ENCODE assay signal across 12 cellular contexts in genomic region chr2:213229814-213230213, GRCh38. TPM values are rescaled to one million over a fixed set of nuclear protein-coding genes. Genes with fewer than 3 reads are reported as not detected.
DNase-seq lines count a peak whose midpoint lies in the region; ATAC-seq, FAIRE-seq and TF ChIP-seq lines count a peak whose summit lies in the region.
"Had no signal": no experiment of that assay in that cellular context is flagged by ENCODE, and none has a peak within 500 bp of the region (broad histone marks: within the 10 kb centered on the region; RNA-seq: fewer than 3 reads in every experiment).

No MANE protein-coding gene starts in this region.

- FAIRE-seq in frontal cortex (lab: Jason Lieb, UNC), result no peak

- H3K4me3 Mint-ChIP-seq in activated naive CD8-positive, alpha-beta T cell, result no peak overlapping the region
- H3K4me3 Mint-ChIP-seq in activated naive CD8-positive, alpha-beta T cell treated with anti-CD3 and anti-CD28 coated beads, Interleukin-2, amount 50 U/mL, for 24 hours, result no peak overlapping the region
- H3K4me3 Mint-ChIP-seq: activated naive CD4-positive, alpha-beta T cell treated with anti-CD3 and anti-CD28 coated beads, Interleukin-2, amount 50 U/mL, for 24 hours had no signal

- peak overlapping the region; percentile 75 for H3K27ac Mint-ChIP-seq in activated naive CD8-positive, alpha-beta T cell
- H3K27ac Mint-ChIP-seq in activated naive CD8-positive, alpha-beta T cell treated with anti-CD3 and anti-CD28 coated beads, Interleukin-2, amount 50 U/mL, for 24 hours, result no peak overlapping the region
- H3K27ac Mint-ChIP-seq: activated naive CD4-positive, alpha-beta T cell treated with anti-CD3 and anti-CD28 coated beads, Interleukin-2, amount 50 U/mL, for 24 hours had no signal

- H3K27me3 Mint-ChIP-seq in activated naive CD8-positive, alpha-beta T cell, result peaks cover 4% of the 10 kb centered on the region
- no peaks in the 10 kb centered on the region for H3K27me3 Mint-ChIP-seq in activated naive CD8-positive, alpha-beta T cell treated with anti-CD3 and anti-CD28 coated beads, Interleukin-2, amount 50 U/mL, for 24 hours

- H3K4me3 ChIP-seq in cardiac fibroblast (replicated peaks in 1 of 2; ENCODE audit: low read depth in 2 of 2, low read length in 2 of 2), result no peak overlapping the region
- H3K4me3 ChIP-seq: esophagus squamous epithelium had no signal

- no peaks in the 10 kb centered on the region for H3K36me3 Mint-ChIP-seq in activated naive CD8-positive, alpha-beta T cell
- H3K36me3 Mint-ChIP-seq in activated naive CD8-positive, alpha-beta T cell treated with anti-CD3 and anti-CD28 coated beads, Interleukin-2, amount 50 U/mL, for 24 hours (ENCODE audit: low read depth), result no peaks in the 10 kb centered on the region
- H3K36me3 Mint-ChIP-seq: activated naive CD4-positive, alpha-beta T cell treated with anti-CD3 and anti-CD28 coated beads, Interleukin-2, amount 50 U/mL, for 24 hours had no signal

- no peaks in the 10 kb centered on the region for H3K9me3 Mint-ChIP-seq in activated naive CD8-positive, alpha-beta T cell (ENCODE audit: low read depth)
- no peaks in the 10 kb centered on the region for H3K9me3 Mint-ChIP-seq in activated naive CD8-positive, alpha-beta T cell treated with anti-CD3 and anti-CD28 coated beads, Interleukin-2, amount 50 U/mL, for 24 hours
- H3K9me3 Mint-ChIP-seq: activated naive CD4-positive, alpha-beta T cell treated with anti-CD3 and anti-CD28 coated beads, Interleukin-2, amount 50 U/mL, for 24 hours had no signal

- intact Hi-C loops in Right ventricle myocardium inferior (cut with DNase I), result no loop called here

- no peaks in the 10 kb centered on the region for H3K36me3 ChIP-seq in KOPT-K1 (ENCODE audit: insufficient read depth, low read length)
- H3K36me3 ChIP-seq: esophagus squamous epithelium had no signal

- no peak for DNase-seq in activated naive CD8-positive, alpha-beta T cell treated with anti-CD3 and anti-CD28 coated beads, Interleukin-2, amount 50 U/mL, for 24 hours
- peak; percentile 51 to 93 for DNase-seq in cardiac fibroblast (ENCODE audit: low read depth in 2 of 2)
- DNase-seq in stimulated activated naive CD4-positive, alpha-beta T cell (lab: John Stamatoyannopoulos, UW), result no peak
- DNase-seq in NCI-H524 treated with DMSO at 0.1 percent for 48 hours (lab: John Stamatoyannopoulos, UW), result no peak
- DNase-seq in frontal cortex (ENCODE audit: low spot score in 2 of 2), result no peak
- no peak for DNase-seq in Right ventricle myocardium inferior (ENCODE audit: missing footprints)
- DNase-seq: esophagus squamous epithelium had no signal

- no peak for ATAC-seq in activated naive CD8-positive, alpha-beta T cell treated with anti-CD3 and anti-CD28 coated beads, Interleukin-2, amount 50 U/mL, for 24 hours
- ATAC-seq in Right ventricle myocardium inferior, result no peak
- ATAC-seq: sciatic nerve had no signal

- H3K9me3 ChIP-seq in KOPT-K1 (ENCODE audit: insufficient read depth, low read length, poor library complexity, severe bottlenecking), result no peaks in the 10 kb centered on the region
- H3K9me3 ChIP-seq: esophagus squamous epithelium had no signal

- peaks cover 25% of the 10 kb centered on the region for H3K4me1 Mint-ChIP-seq in activated naive CD8-positive, alpha-beta T cell (ENCODE audit: low read depth)
- H3K4me1 Mint-ChIP-seq in activated naive CD8-positive, alpha-beta T cell treated with anti-CD3 and anti-CD28 coated beads, Interleukin-2, amount 50 U/mL, for 24 hours, result peaks cover 26% of the 10 kb centered on the region

- TF ChIP-seq CTCF in cardiac fibroblast (IDR thresholded peaks at IDR 0.05; ENCODE audit: low read depth, low read length), result no peak

- peak overlapping the region; percentile 98 for H3K27ac ChIP-seq in KOPT-K1 (ENCODE audit: low read depth, low read length, poor library complexity, severe bottlenecking)
- H3K27ac ChIP-seq: esophagus squamous epithelium, VCaP had no signal

RNA-seq across cellular contexts. Expression of gene SPAG16, which starts 54.5 kb away (rescaled TPM):
- 87.6 TPM for total RNA-seq in frontal cortex
- total RNA-seq in Right ventricle myocardium inferior, result 16.6 TPM

Comparison
In these comparisons a context has a peak if more than half of its experiments do, and no peak if none do; other contexts are left out.
1. DNase-seq: peak in cardiac fibroblast (2 of 2); none in activated naive CD8-positive, alpha-beta T cell treated with anti-CD3 and anti-CD28 coated beads, Interleukin-2, amount 50 U/mL, for 24 hours (single experiment), stimulated activated naive CD4-positive, alpha-beta T cell (0 of 6), NCI-H524 treated with DMSO at 0.1 percent for 48 hours (single experiment), frontal cortex (0 of 2) and Right ventricle myocardium inferior (single experiment).